9 cellular contexts compared by ENCODE assay signal in genomic region chr15:33022629-33023028, GRCh38.
A peak's percentile ranks its signal among the peaks of the same experiment; 100 is the strongest.
DNase-seq lines count a peak whose midpoint lies in the region; ATAC-seq and TF ChIP-seq lines count a peak whose summit lies in the region.
"Had no signal": no experiment of that assay in that cellular context is flagged by ENCODE, and none has a peak within 500 bp of the region (broad histone marks: within the 10 kb centered on the region; RNA-seq: fewer than 3 reads in every experiment).

No MANE protein-coding gene starts in this region.

- H3K4me1 ChIP-seq in MM.1S (ENCODE audit: low read length) (peaks cover 17% of the 10 kb centered on the region), mesodermal cell (ENCODE audit: control insufficient read depth, insufficient read depth, low read length, poor library complexity, severe bottlenecking) (no peaks in the 10 kb centered on the region)

- intact Hi-C loops in posterior vena cava (cut with DNase I): loop anchor here (10.0 kb wide), 1 partner anchor 102 kb away; no protein-coding TSS in a partner anchor

- peak overlapping the region; percentile 22; the same call in 1 of the 2 replicates for H3K4me2 ChIP-seq in MM.1S (ENCODE audit: low read depth, low read length)

- 0 out of 2 replicates have a peak, but pooled peaks cover 6% of the 10 kb centered on the region for H3K79me2 ChIP-seq in MM.1S (ENCODE audit: low read length)

- no peaks in the 10 kb centered on the region for H4K20me1 ChIP-seq in MM.1S (ENCODE audit: insufficient read depth, low read length)

- H3K36me3 ChIP-seq in MM.1S (replicated peaks; ENCODE audit: insufficient read depth, low read length): no peaks in the 10 kb centered on the region
- H3K36me3 ChIP-seq in mesodermal cell (ENCODE audit: control insufficient read depth, insufficient read depth, low read length): no peaks in the 10 kb centered on the region

- no peak for TF ChIP-seq CTCF in MM.1S (IDR thresholded peaks at IDR 0.05; ENCODE audit: low read length)

- 0% methylated on average over 1 of the region's 2 CpGs for WGBS in mesodermal cell (ENCODE audit: insufficient coverage in 2 of 2), 2 experiments

- ATAC-seq in HG03460 (IDR thresholded peaks at IDR 0.05; ENCODE audit: unreplicated experiment): no peak

- DNase-seq in CMK (ENCODE audit: low read depth): peak; percentile 1
- DNase-seq in MM.1S: no peak
- DNase-seq in dermis microvascular lymphatic vessel endothelial cell (ENCODE audit: low read depth in 2 of 2): peak; percentile 33 to 84
- DNase-seq in activated CD4-positive, alpha-beta T cell treated with anti-CD3 and anti-CD28 coated beads for 48 hours: no peak
- DNase-seq in activated CD4-positive, alpha-beta T cell treated with anti-CD3 and anti-CD28 coated beads, Interleukin-2, amount 50 U/mL, for 48 hours: no peak
- no peak for DNase-seq in posterior vena cava (ENCODE audit: low spot score)
- DNase-seq: activated naive CD8-positive, alpha-beta T cell treated with anti-CD3 and anti-CD28 coated beads, Interleukin-2, amount 10 ng/mL, durations not matched to agents 7 days and 5 days had no signal

- 0 out of 2 replicates have a peak overlapping the region, but pooled peaks have one; percentile 36 for H2AFZ ChIP-seq in MM.1S (ENCODE audit: low read length)

- H3K27ac ChIP-seq in MM.1S (ENCODE audit: low read length) (peak overlapping the region; percentile 21; the same call in 1 of the 2 replicates), mesodermal cell (ENCODE audit: low read depth, low read length, severe bottlenecking) (peak overlapping the region; percentile 77)

- no peaks in the 10 kb centered on the region for H3K9me2 ChIP-seq in MM.1S (replicated peaks; ENCODE audit: insufficient read depth, low read length)

- 0 out of 2 replicates have a peak overlapping the region, but pooled peaks have one; percentile 9 for H3K9ac ChIP-seq in MM.1S (ENCODE audit: low read length)

- H3F3A ChIP-seq in MM.1S (ENCODE audit: insufficient read depth, low read length): no peaks in the 10 kb centered on the region

- H3K27me3 ChIP-seq in MM.1S (replicated peaks; ENCODE audit: insufficient read depth, low read length): no peaks in the 10 kb centered on the region

- no peak overlapping the region for H3K4me3 ChIP-seq in MM.1S (ENCODE audit: low read length)
- H3K4me3 ChIP-seq in mesodermal cell (ENCODE audit: extremely low read depth, insufficient read depth, low read length, poor library complexity, severe bottlenecking): no peak overlapping the region

- no peaks in the 10 kb centered on the region for H3K9me3 ChIP-seq in MM.1S (replicated peaks; ENCODE audit: insufficient read depth, low read length)
- no peaks in the 10 kb centered on the region for H3K9me3 ChIP-seq in mesodermal cell (ENCODE audit: control insufficient read depth, low read length)

Comparison
In these comparisons a context has a peak if more than half of its experiments do, and no peak if none do; other contexts are left out.
1. DNase-seq: peak in CMK (single experiment) and dermis microvascular lymphatic vessel endothelial cell (2 of 2); none in MM.1S (single experiment), activated CD4-positive, alpha-beta T cell treated with anti-CD3 and anti-CD28 coated beads for 48 hours (single experiment), activated CD4-positive, alpha-beta T cell treated with anti-CD3 and anti-CD28 coated beads, Interleukin-2, amount 50 U/mL, for 48 hours (0 of 2) and posterior vena cava (single experiment).